Comparison of ENCODE assay signal across 22 cellular contexts in the genomic region with DNA sequence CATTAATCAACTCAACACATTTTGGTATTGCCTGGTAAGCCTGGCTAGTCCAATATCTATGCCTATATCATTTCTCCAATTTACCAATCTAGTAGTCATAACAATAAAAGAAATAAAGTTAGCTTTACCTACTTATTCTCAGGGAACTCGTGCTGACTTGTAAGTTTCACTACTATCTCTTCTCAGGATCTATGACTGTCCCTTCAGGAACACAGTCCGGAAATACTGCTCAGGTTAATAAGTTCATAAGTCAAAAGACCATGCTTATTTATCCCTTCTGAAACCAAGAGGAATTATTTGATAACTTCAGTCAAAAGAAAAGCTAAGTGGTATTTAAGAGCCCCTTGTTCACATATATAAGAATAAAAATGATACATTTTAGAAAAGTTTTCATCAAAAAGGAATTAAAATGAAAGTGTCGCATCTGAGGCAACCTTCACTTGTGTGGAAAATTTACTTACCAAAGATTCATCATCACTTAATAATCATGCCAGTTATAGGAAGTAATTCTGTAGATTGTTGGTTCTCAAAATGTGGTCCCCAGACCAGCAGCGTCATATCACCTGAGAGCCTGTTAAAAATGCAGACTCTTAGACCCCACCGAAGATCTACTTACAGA. TPM values are rescaled to one million over a fixed set of nuclear protein-coding genes. Genes with fewer than 3 reads are reported as not detected.
A peak's percentile ranks its signal among the peaks of the same experiment; 100 is the strongest.
DNase-seq lines count a peak whose midpoint lies in the region; ATAC-seq and TF ChIP-seq lines count a peak whose summit lies in the region.
"Had no signal": no experiment of that assay in that cellular context is flagged by ENCODE, and none has a peak within 500 bp of the region (broad histone marks: within the 10 kb centered on the region; RNA-seq: fewer than 3 reads in every experiment).

No MANE protein-coding gene starts in this region.

- H3K4me2 ChIP-seq in mammary epithelial cell (ENCODE audit: insufficient read depth, low read depth, low read length): peak overlapping the region; percentile 69
- H3K4me2 ChIP-seq in smooth muscle cell: no peak overlapping the region

- CTCF ChIA-PET in mammary epithelial cell (lab: Charles Lee; ENCODE audit: low non-redundant PET): no interaction called here

- no peak for TF ChIP-seq POLR2A in breast epithelium (IDR thresholded peaks at IDR 0.05)

- peaks cover 28% of the 10 kb centered on the region for H3K4me1 ChIP-seq in mammary epithelial cell (ENCODE audit: insufficient read depth, low read length)
- H3K4me1 ChIP-seq in breast epithelium: no peaks in the 10 kb centered on the region
- peaks cover 35% of the 10 kb centered on the region for H3K4me1 ChIP-seq in foreskin keratinocyte
- no peaks in the 10 kb centered on the region for H3K4me1 ChIP-seq in smooth muscle cell (ENCODE audit: low read depth)
- H3K4me1 ChIP-seq: Peyer's patch, SJSA1 had no signal

- ATAC-seq in foreskin keratinocyte (peak; percentile 81), HG03025 (IDR thresholded peaks at IDR 0.05; ENCODE audit: low FRiP score, unreplicated experiment) (no peak)
- ATAC-seq: HepG2, Right ventricle myocardium inferior had no signal

- WGBS in mammary epithelial cell (ENCODE audit: low coverage, missing lambda C conversion rate): 63% methylated on average over 5 of the region's 5 CpGs
- WGBS in smooth muscle cell (ENCODE audit: low lambda C conversion rate): 82% methylated on average over 5 of the region's 5 CpGs

- peak overlapping the region; percentile 90 for H3K27ac ChIP-seq in mammary epithelial cell (ENCODE audit: insufficient read depth, low read depth, low read length)
- peak overlapping the region in 1 of 2 donors; percentile 6 for H3K27ac ChIP-seq in breast epithelium
- peak overlapping the region; percentile 26 for H3K27ac ChIP-seq in brain microvascular endothelial cell
- peak overlapping the region; percentile 77 for H3K27ac ChIP-seq in foreskin keratinocyte
- H3K27ac ChIP-seq in smooth muscle cell (ENCODE audit: low read depth): peak overlapping the region; percentile 12
- H3K27ac ChIP-seq: C4-2B, Peyer's patch, SJSA1 had no signal

- in situ Hi-C loops in mammary epithelial cell (cut with MboI; ENCODE audit: low sequenced_read_pairs in 2 of 2) (no loop called here), brain microvascular endothelial cell (cut with HindIII; ENCODE audit: low pct_ligation_motif_present, low sequenced_read_pairs) (no loop called here)

- DNase-seq in mammary epithelial cell (peak; percentile 89), breast epithelium (ENCODE audit: low spot score in 2 of 2) (no peak), brain microvascular endothelial cell (no peak), foreskin keratinocyte (peak; percentile 61 to 82), smooth muscle cell (lab: John Stamatoyannopoulos, UW; ENCODE audit: unreplicated experiment) (no peak), inferior parietal cortex (ENCODE audit: extremely low spot score) (no peak), SW 1271 (lab: John Stamatoyannopoulos, UW) (no peak)
- DNase-seq: CD8-positive, alpha-beta memory T cell; EL; KBM-7; NCI-H1092 treated with DMSO at 0.1 percent for 48 hours; NCI-H1436 treated with DMSO at 0.1 percent for 48 hours; NCI-H1930; NCI-H69; NK-92 treated with Interleukin-12 subunit alpha and Interleukin-12 subunit beta, amount 100 ng/mL, for 24 hours; Peyer's patch had no signal

- intact Hi-C loops in mammary epithelial cell (cut with micrococcal nuclease) (no loop called here), breast epithelium (cut with DNase I; ENCODE audit: low total_unique reads) (no loop called here)

- H3F3A ChIP-seq in smooth muscle cell (ENCODE audit: low read depth): peaks cover 5% of the 10 kb centered on the region

- H2AFZ ChIP-seq in mammary epithelial cell (ENCODE audit: low read depth, low read length) (peak overlapping the region; percentile 54), smooth muscle cell (ENCODE audit: low read depth) (no peak overlapping the region)

- TF ChIP-seq CTCF in mammary epithelial cell (conservative IDR thresholded peaks at IDR 0.05 in 1 of 2, IDR thresholded peaks at IDR 0.05 in 1 of 2; ENCODE audit: extremely low read depth in 1 of 2, insufficient read depth in 1 of 2, low read depth in 1 of 2, low read length in 2 of 2): no peak
- TF ChIP-seq CTCF in breast epithelium (IDR thresholded peaks at IDR 0.05): no peak
- TF ChIP-seq CTCF in brain microvascular endothelial cell (IDR thresholded peaks at IDR 0.05; ENCODE audit: low read depth, low read length, missing control alignments): no peak
- no peak for TF ChIP-seq CTCF in foreskin keratinocyte (conservative IDR thresholded peaks at IDR 0.05)
- TF ChIP-seq CTCF in smooth muscle cell (IDR thresholded peaks at IDR 0.05; ENCODE audit: borderline replicate concordance, insufficient read depth, poor library complexity, severe bottlenecking): no peak

- no peaks in the 10 kb centered on the region for H3K9me3 ChIP-seq in mammary epithelial cell (replicated peaks; ENCODE audit: insufficient read depth, low read length)
- H3K9me3 ChIP-seq in breast epithelium: no peaks in the 10 kb centered on the region
- H3K9me3 ChIP-seq in smooth muscle cell (replicated peaks; ENCODE audit: low read depth): no peaks in the 10 kb centered on the region
- H3K9me3 ChIP-seq: Peyer's patch, SJSA1 had no signal

- dilution Hi-C loops in mammary epithelial cell (cut with HindIII; ENCODE audit: low sequenced_read_pairs): no loop called here

- H3K36me3 ChIP-seq in mammary epithelial cell (ENCODE audit: insufficient read depth, low read length) (no peaks in the 10 kb centered on the region), breast epithelium (no peaks in the 10 kb centered on the region), brain microvascular endothelial cell (replicated peaks) (no peaks in the 10 kb centered on the region), smooth muscle cell (ENCODE audit: low read depth) (no peaks in the 10 kb centered on the region)
- H3K36me3 ChIP-seq: Peyer's patch, SJSA1 had no signal

- H3K27me3 ChIP-seq in mammary epithelial cell (ENCODE audit: insufficient read depth, low read length) (no peaks in the 10 kb centered on the region), breast epithelium (no peaks in the 10 kb centered on the region), brain microvascular endothelial cell (replicated peaks) (no peaks in the 10 kb centered on the region), foreskin keratinocyte (no peaks in the 10 kb centered on the region), smooth muscle cell (ENCODE audit: low read depth) (peaks cover 7% of the 10 kb centered on the region)
- H3K27me3 ChIP-seq: Peyer's patch, SJSA1 had no signal

- H3K4me3 ChIP-seq in mammary epithelial cell (replicated peaks in 1 of 3; ENCODE audit: insufficient read depth in 1 of 3, low read depth in 2 of 3, low read length in 3 of 3) (no peak overlapping the region), breast epithelium (no peak overlapping the region), brain microvascular endothelial cell (ENCODE audit: low read depth, low read length) (no peak overlapping the region), smooth muscle cell (no peak overlapping the region)
- H3K4me3 ChIP-seq: Peyer's patch, SJSA1 had no signal

- H4K20me1 ChIP-seq in mammary epithelial cell (ENCODE audit: insufficient read depth, low read length): no peaks in the 10 kb centered on the region
- no peaks in the 10 kb centered on the region for H4K20me1 ChIP-seq in smooth muscle cell (ENCODE audit: low read depth)

- H3K79me2 ChIP-seq in mammary epithelial cell (ENCODE audit: insufficient read depth, low read length): no peaks in the 10 kb centered on the region
- H3K79me2 ChIP-seq in smooth muscle cell (ENCODE audit: low read depth): no peaks in the 10 kb centered on the region

- no TSS peak for BruUV-seq in mammary epithelial cell (replicated peaks; lab: Mats Ljungman, UMichigan)

- peak overlapping the region; percentile 47 for H3K9ac ChIP-seq in mammary epithelial cell (ENCODE audit: insufficient read depth, low read length)
- H3K9ac ChIP-seq in smooth muscle cell (ENCODE audit: low read depth): no peak overlapping the region

RNA-seq across cellular contexts. Expression of gene THRB, which starts 15.5 kb away (rescaled TPM):
- total RNA-seq in mammary epithelial cell (10 to 100 TPM; 13.1 to 16.3 TPM), breast epithelium (10 to 100 TPM; 29.8 to 40.2 (median 39.2) TPM), foreskin keratinocyte (3.1 and 3.9 TPM in 2 replicates), smooth muscle cell (14.3 and 43.8 TPM in 2 replicates)
- polyA plus RNA-seq in mammary epithelial cell (4.0 TPM), foreskin keratinocyte (0.93 and 0.98 TPM in 2 replicates), smooth muscle cell (5.6 and 11.2 TPM in 2 replicates)
- polyA minus RNA-seq in mammary epithelial cell: 4.0 TPM
- total RNA-seq: A172; CD8-positive, alpha-beta memory T cell had no signal
- polyA plus RNA-seq: CD8-positive, alpha-beta memory T cell had no signal

Comparison
In these comparisons a context has a peak if more than half of its experiments do, and no peak if none do; other contexts are left out.
1. DNase-seq: peak in mammary epithelial cell (single experiment) and foreskin keratinocyte (2 of 2); none in breast epithelium (0 of 2), brain microvascular endothelial cell (single experiment), smooth muscle cell (single experiment), inferior parietal cortex (single experiment) and SW 1271 (0 of 2).